1 cellular context compared by ENCODE assay signal in the genomic region with DNA sequence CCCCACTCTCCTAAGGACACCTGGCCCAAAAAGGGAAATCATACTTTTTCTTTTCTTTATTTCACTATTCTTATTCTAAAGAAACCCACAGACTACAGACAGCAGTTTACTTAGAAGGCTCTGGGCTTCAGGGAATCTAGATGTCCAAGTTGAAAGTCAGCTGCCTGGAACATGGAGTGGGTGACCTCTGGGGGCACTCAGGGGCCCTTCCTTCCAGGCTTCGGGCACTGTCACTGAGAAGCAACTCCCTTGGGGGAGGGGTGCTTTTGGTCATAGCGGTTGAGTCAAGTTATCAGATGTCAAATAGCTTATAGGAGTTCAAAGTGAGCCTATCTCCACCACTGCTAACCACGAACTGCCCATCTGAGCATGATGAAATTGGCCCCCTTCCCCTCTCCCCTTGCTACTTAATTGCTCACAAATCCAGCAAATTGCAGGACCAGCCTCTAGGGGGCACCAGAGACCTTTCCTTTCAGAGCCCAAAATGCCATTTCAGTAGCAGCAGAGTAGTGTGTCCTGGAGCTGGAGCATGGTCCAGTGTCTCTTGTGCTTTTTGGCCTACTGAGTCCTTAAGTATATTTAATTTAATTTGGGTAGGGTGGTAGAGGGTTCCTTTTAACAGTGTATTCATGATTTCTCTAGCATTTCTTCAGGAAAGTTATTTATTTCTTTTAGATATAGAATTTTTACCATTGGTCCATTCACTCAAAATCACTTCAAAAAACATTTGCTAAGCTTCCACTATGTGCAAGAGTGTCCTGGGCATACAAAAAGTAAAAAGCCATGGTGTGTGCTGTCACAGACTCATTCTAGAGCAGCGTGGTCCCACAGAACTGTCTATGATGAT.
TF ChIP-seq lines count a peak whose summit lies in the region.

No MANE protein-coding gene starts in this region.

TF ChIP-seq in IMR-90, 13 proteins besides CTCF, POLR2A, EP300 and RAD21 (continued from another document):
- TF ChIP-seq, protein P1, sequence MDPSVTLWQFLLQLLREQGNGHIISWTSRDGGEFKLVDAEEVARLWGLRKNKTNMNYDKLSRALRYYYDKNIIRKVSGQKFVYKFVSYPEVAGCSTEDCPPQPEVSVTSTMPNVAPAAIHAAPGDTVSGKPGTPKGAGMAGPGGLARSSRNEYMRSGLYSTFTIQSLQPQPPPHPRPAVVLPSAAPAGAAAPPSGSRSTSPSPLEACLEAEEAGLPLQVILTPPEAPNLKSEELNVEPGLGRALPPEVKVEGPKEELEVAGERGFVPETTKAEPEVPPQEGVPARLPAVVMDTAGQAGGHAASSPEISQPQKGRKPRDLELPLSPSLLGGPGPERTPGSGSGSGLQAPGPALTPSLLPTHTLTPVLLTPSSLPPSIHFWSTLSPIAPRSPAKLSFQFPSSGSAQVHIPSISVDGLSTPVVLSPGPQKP (IDR thresholded peaks at IDR 0.05; ENCODE audit: borderline replicate concordance, low read depth, low read length) = no peak
